2 cellular contexts compared by ENCODE assay signal in the genomic region with DNA sequence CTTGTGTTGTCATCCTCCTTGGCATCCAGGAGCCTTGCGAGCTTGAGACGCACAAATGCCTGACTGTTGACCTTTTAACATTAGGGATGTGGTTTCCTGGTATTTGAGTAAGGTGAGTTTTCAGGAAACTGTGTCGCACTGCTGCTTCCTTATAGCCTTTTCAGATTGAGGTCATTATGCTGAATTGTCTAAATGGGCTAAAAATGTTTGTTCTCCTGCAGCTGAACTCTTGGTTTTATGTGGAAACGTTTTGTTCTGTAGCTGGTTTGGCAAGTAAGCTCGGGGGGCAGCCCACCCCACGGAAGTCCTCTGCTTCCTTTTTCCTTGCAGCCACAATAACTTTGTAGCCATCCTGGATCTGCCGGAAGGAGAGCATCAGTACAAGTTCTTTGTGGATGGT.
TF ChIP-seq lines count a peak whose summit lies in the region.

No MANE protein-coding gene starts in this region.

TF ChIP-seq in liver, 16 proteins besides CTCF, POLR2A, EP300 and RAD21:
- TF ChIP-seq HNF4G (IDR thresholded peaks at IDR 0.05) (no peak), GABPA (IDR thresholded peaks at IDR 0.05 in 1 of 2, conservative IDR thresholded peaks at IDR 0.05 in 1 of 2) (peak in 1 of 2 donors; percentile 20), FOXA2 (IDR thresholded peaks at IDR 0.05) (no peak), FOXA1 (IDR thresholded peaks at IDR 0.05) (no peak), NR2F2 (IDR thresholded peaks at IDR 0.05) (peak; percentile 98), SP1 (IDR thresholded peaks at IDR 0.05) (peak; percentile 64)
- TF ChIP-seq, protein P1, sequence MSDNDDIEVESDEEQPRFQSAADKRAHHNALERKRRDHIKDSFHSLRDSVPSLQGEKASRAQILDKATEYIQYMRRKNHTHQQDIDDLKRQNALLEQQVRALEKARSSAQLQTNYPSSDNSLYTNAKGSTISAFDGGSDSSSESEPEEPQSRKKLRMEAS (IDR thresholded peaks at IDR 0.05): peak; percentile 52

TF ChIP-seq in HepG2, 621 proteins besides CTCF, POLR2A, EP300 and RAD21:
- no peak for TF ChIP-seq MTA1 (CRISPR knock-in tag; IDR thresholded peaks at IDR 0.05; ENCODE audit: borderline replicate concordance)
- TF ChIP-seq KAT2B (IDR thresholded peaks at IDR 0.05; ENCODE audit: borderline replicate concordance, low read depth, low read length): no peak
- TF ChIP-seq RXRB (CRISPR knock-in tag; IDR thresholded peaks at IDR 0.05; ENCODE audit: borderline replicate concordance): no peak
- TF ChIP-seq POGZ (CRISPR knock-in tag; IDR thresholded peaks at IDR 0.05): no peak
- TF ChIP-seq FOSL1 (CRISPR knock-in tag; IDR thresholded peaks at IDR 0.05; ENCODE audit: borderline replicate concordance): no peak
- TF ChIP-seq BRD4 (CRISPR knock-in tag; IDR thresholded peaks at IDR 0.05): no peak
- TF ChIP-seq ZFP1 (CRISPR knock-in tag; IDR thresholded peaks at IDR 0.05): no peak
- TF ChIP-seq CREB1 (IDR thresholded peaks at IDR 0.05): no peak
- TF ChIP-seq CREB1 (CRISPR knock-in tag; IDR thresholded peaks at IDR 0.05): no peak
- no peak for TF ChIP-seq TEAD3 (CRISPR knock-in tag; optimal IDR thresholded peaks at IDR 0.05; ENCODE audit: borderline replicate concordance)
- no peak for TF ChIP-seq ZNF644 (CRISPR knock-in tag; IDR thresholded peaks at IDR 0.05; ENCODE audit: low read depth)
- no peak for TF ChIP-seq MAF1 (CRISPR knock-in tag; IDR thresholded peaks at IDR 0.05; ENCODE audit: borderline replicate concordance)
- no peak for TF ChIP-seq ATRX (CRISPR knock-in tag; IDR thresholded peaks at IDR 0.05; ENCODE audit: borderline replicate concordance)
- no peak for TF ChIP-seq ELF4 (CRISPR knock-in tag; IDR thresholded peaks at IDR 0.05; ENCODE audit: borderline replicate concordance)
- TF ChIP-seq, protein P2, sequence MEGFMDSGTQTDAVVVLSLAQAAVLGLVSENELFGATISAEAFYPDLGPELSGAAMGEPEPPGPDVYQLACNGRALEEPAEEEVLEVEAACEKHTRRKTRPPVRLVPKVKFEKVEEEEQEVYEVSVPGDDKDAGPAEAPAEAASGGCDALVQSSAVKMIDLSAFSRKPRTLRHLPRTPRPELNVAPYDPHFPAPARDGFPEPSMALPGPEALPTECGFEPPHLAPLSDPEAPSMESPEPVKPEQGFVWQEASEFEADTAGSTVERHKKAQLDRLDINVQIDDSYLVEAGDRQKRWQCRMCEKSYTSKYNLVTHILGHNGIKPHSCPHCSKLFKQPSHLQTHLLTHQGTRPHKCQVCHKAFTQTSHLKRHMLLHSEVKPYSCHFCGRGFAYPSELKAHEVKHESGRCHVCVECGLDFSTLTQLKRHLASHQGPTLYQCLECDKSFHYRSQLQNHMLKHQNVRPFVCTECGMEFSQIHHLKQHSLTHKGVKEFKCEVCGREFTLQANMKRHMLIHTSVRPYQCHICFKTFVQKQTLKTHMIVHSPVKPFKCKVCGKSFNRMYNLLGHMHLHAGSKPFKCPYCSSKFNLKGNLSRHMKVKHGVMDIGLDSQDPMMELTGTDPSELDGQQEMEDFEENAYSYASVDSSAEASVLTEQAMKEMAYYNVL (CRISPR knock-in tag; IDR thresholded peaks at IDR 0.05; ENCODE audit: borderline replicate concordance): no peak
